Comparison of ENCODE assay signal across 9 cellular contexts in the genomic region with DNA sequence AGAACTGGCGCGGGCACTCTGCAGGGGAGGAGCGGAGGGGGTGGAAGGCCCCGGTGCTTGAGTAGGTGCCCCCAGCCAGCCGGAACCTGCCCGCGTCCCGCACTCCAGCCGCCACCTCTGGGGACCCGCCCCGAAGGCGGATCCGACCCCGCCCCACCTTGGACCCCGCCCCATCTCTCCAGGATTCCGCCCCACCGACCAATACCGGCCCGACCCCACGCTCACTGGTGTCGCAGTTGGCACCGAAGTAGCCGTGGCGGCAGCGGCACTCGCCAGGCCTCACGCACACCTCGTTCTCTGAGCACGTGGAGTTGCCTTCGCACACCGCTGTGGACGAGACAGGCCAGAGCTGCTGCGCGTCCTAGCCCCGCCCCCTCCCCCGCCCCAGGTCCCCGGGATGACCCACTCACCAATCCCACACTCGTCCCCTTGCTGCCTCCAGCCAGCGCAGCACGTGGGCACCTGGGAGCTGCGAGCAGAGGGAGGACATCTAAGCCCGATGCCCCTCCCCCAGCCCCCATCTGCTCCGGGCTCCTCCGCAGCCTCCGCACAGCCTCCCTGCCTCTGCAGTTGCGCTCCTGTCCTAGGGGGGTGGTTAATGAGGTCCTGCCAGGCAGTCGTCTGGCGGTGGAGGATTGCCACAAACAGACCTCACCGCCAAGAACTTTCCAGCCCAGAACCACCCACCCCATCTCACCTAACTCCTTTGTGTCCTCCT. TPM values are rescaled to one million over a fixed set of nuclear protein-coding genes. Genes with fewer than 3 reads are reported as not detected.
DNase-seq lines count a peak whose midpoint lies in the region; ATAC-seq and TF ChIP-seq lines count a peak whose summit lies in the region.
"Had no signal": no experiment of that assay in that cellular context is flagged by ENCODE, and none has a peak within 500 bp of the region (broad histone marks: within the 10 kb centered on the region; RNA-seq: fewer than 3 reads in every experiment).

No MANE protein-coding gene starts in this region.

- H3K27me3 Mint-ChIP-seq in chondrocyte (ENCODE audit: low read depth) = no peaks in the 10 kb centered on the region
- peaks cover 27 to 73% (median 41%) of the 10 kb centered on the region in 5 donors for H3K27me3 Mint-ChIP-seq in naive thymus-derived CD8-positive, alpha-beta T cell

- no peaks in the 10 kb centered on the region for H3K9me2 ChIP-seq in GM23248 (ENCODE audit: insufficient read depth)

- in situ Hi-C loops in GM23248 (cut with MboI) = no loop called here

- no peak overlapping the region for H3K27ac Mint-ChIP-seq in chondrocyte (ENCODE audit: unreplicated experiment)
- peak overlapping the region in 2 of 10 donors; percentile 8 to 71 for H3K27ac Mint-ChIP-seq in naive thymus-derived CD8-positive, alpha-beta T cell

- H3K9ac ChIP-seq in GM23248 = no peak overlapping the region; the same call in 1 of the 2 replicates

- H3K4me3 Mint-ChIP-seq in chondrocyte (ENCODE audit: unreplicated experiment) = no peak overlapping the region
- H3K4me3 Mint-ChIP-seq in naive thymus-derived CD8-positive, alpha-beta T cell = peak overlapping the region; percentile 36 to 97 (median 58)

- H3K9me3 Mint-ChIP-seq in chondrocyte (ENCODE audit: low read depth) = no peaks in the 10 kb centered on the region
- no peaks in the 10 kb centered on the region for H3K9me3 Mint-ChIP-seq in naive thymus-derived CD8-positive, alpha-beta T cell

- POLR2A ChIA-PET in naive thymus-derived CD8-positive, alpha-beta T cell (lab: Charles Lee) = interaction anchor here (0.5 to 1.3 kb wide), 3 partner anchors 9 to 38 kb away, joined by 3 to 4 read pairs (median 4); no protein-coding TSS in a partner anchor

- no peak for ATAC-seq in naive thymus-derived CD8-positive, alpha-beta T cell
- no peak for ATAC-seq in HG02885 (IDR thresholded peaks at IDR 0.05; ENCODE audit: poor library complexity, unreplicated experiment)

- no peak overlapping the region; the same call in 1 of the 2 replicates for H3K4me3 ChIP-seq in GM23248

- H3K4me2 ChIP-seq in GM23248 (ENCODE audit: unreplicated experiment) = peak overlapping the region; percentile 24

- no peaks in the 10 kb centered on the region for H3K27me3 ChIP-seq in GM23248 (replicated peaks; ENCODE audit: insufficient read depth)

- TF ChIP-seq CTCF in chondrocyte (IDR thresholded peaks at IDR 0.05) = no peak

- DNase-seq in 8988T (peak; percentile 53), GM23248 (no peak), chondrocyte (ENCODE audit: low spot score) (peak; percentile 90), activated gamma-delta T cell treated with Interleukin-2 at 50 U/mL for 16 hours (no peak), NCI-H526 (lab: John Stamatoyannopoulos, UW) (no peak)
- DNase-seq in naive thymus-derived CD8-positive, alpha-beta T cell = no peak
- DNase-seq in stimulated activated CD4-positive, alpha-beta T cell treated with anti-CD3 and anti-CD28 coated beads, Interleukin-4, amount 100 ng/mL, for 4 hours = no peak
- DNase-seq: RPMI8226 had no signal

- H2AFZ ChIP-seq in GM23248 = no peak overlapping the region

- H3K9me3 ChIP-seq in GM23248 (ENCODE audit: low read depth) = no peaks in the 10 kb centered on the region

- 61 to 88% methylated on average over 13 to 47 of the region's 49 CpGs for WGBS in GM23248 (ENCODE audit: low coverage in 1 of 2, low lambda C conversion rate in 2 of 2, missing lambda C conversion rate in 2 of 2), 2 experiments

- H3F3A ChIP-seq in GM23248 (ENCODE audit: insufficient read depth) = no peaks in the 10 kb centered on the region

- peaks cover 8% of the 10 kb centered on the region; the same call in 1 of the 2 replicates for H3K36me3 ChIP-seq in GM23248 (ENCODE audit: low read depth)

- H3K4me1 ChIP-seq in GM23248 (ENCODE audit: insufficient read depth) = peaks cover 11% of the 10 kb centered on the region

- peaks cover 70% of the 10 kb centered on the region for H3K79me2 ChIP-seq in GM23248 (ENCODE audit: insufficient read depth)

- peaks cover 5% of the 10 kb centered on the region; the same call in 1 of the 2 replicates for H4K20me1 ChIP-seq in GM23248 (ENCODE audit: insufficient read depth)

- peaks cover 29% of the 10 kb centered on the region for H3K4me1 Mint-ChIP-seq in chondrocyte (ENCODE audit: low read depth)
- H3K4me1 Mint-ChIP-seq in naive thymus-derived CD8-positive, alpha-beta T cell = peaks cover 16 to 43% (median 34%) of the 10 kb centered on the region in 4 donors

- no peak overlapping the region for H3K27ac ChIP-seq in GM23248

- peaks cover 9% of the 10 kb centered on the region for H3K36me3 Mint-ChIP-seq in chondrocyte (ENCODE audit: low read depth)
- peaks cover 0 to 2% (median 0%) of the 10 kb centered on the region in 3 donors for H3K36me3 Mint-ChIP-seq in naive thymus-derived CD8-positive, alpha-beta T cell

RNA-seq across cellular contexts. Expression of a gene that starts 5.9 kb away (rescaled TPM):
- total RNA-seq in GM23248 (2014; rRNA removed; shearing (Covaris generic)) = 45.6 and 46.9 TPM in 2 replicates
- 7.9 and 10.2 TPM in 2 replicates for polyA plus RNA-seq in GM23248 (2016; fragmentation: Nextera tagmentation; extraction: Ambion mirVana)
- total RNA-seq in chondrocyte = 56.5 to 88.8 TPM (median 86.5 TPM) in 3 replicates
- total RNA-seq in naive thymus-derived CD8-positive, alpha-beta T cell = 1 to 10 TPM; 2.9 to 3.1 TPM
- under 1 TPM; 0.07 to 0.51 (median 0.10) TPM for polyA plus RNA-seq in naive thymus-derived CD8-positive, alpha-beta T cell

RNA-seq across cellular contexts. Expression of a gene that starts 37.7 kb away (rescaled TPM):
- total RNA-seq in GM23248 (2014; rRNA removed; shearing (Covaris generic)) = 8.0 and 11.5 TPM in 2 replicates
- polyA plus RNA-seq in GM23248 (2016; fragmentation: Nextera tagmentation; extraction: Ambion mirVana) = 3.7 TPM in 2 replicates
- 12.7 to 15.7 TPM (median 13.6 TPM) in 3 replicates for total RNA-seq in chondrocyte
- total RNA-seq in naive thymus-derived CD8-positive, alpha-beta T cell = 10 to 100 TPM; 12.9 to 14.5 TPM
- polyA plus RNA-seq in naive thymus-derived CD8-positive, alpha-beta T cell = 10 to 100 TPM in 1 of 3 donors, 1 to 10 TPM in 2; 6.7 to 10.7 (median 8.2) TPM

Comparison
In these comparisons a context has a peak if more than half of its experiments do, and no peak if none do; other contexts are left out.
1. DNase-seq: peak in 8988T (single experiment) and chondrocyte (single experiment); none in GM23248 (single experiment), naive thymus-derived CD8-positive, alpha-beta T cell (0 of 10), activated gamma-delta T cell treated with Interleukin-2 at 50 U/mL for 16 hours (single experiment), stimulated activated CD4-positive, alpha-beta T cell treated with anti-CD3 and anti-CD28 coated beads, Interleukin-4, amount 100 ng/mL, for 4 hours (0 of 2) and NCI-H526 (0 of 2).
2. RNA of a gene that starts 5.9 kb away (total RNA-seq): 56.5 to 88.8 TPM in chondrocyte and 45.6 to 46.9 TPM in GM23248; 2.9 to 3.1 TPM in naive thymus-derived CD8-positive, alpha-beta T cell; every median in the first group is over 10 times any median in the second.